In the genomic region with DNA sequence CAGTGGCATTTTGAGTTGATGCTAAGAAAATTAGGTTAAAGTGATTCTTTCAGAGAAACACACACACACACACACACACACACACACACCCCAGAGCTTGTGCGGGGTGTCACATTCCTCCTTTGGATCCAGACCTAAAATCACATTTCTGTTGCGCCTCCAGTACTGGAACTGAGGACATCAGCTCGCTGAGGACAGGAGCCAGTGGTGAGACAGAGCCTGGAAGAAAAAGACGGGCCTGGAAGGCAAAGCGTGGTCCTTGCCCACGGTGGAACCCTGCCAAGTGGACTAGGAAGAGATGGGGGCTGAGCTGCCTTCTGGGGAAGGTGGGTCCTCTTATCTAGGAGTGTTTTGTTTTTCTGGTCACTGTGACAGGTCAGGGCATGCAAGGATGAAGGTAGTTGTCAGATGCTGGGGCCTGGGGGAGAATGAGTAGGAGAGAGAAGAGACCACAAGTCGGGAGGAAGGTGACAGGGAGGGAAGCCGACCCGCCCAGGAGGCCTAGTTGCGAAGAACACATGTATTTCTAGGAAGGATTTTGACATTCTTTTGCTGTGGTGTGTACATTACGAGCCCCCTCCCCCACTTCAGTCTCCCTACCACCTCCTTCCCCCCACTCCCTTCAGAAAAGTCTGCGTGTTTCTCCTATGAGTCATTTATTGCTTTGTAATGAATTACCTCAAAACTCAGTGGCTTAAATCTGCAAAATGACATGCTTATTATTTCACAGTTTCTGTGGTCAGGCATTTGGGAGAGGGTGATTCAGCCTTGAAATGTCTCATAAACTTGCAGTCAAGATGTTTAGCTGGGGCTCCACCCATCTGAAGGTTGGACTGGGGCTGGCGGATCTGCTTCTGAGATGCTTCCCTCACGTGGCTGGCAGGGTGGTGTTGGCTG, we compare ENCODE assay signal across 8 cellular contexts. TPM values are rescaled to one million over a fixed set of nuclear protein-coding genes. Genes with fewer than 3 reads are reported as not detected.
A peak's percentile ranks its signal among the peaks of the same experiment; 100 is the strongest.
DNase-seq lines count a peak whose midpoint lies in the region; ATAC-seq and TF ChIP-seq lines count a peak whose summit lies in the region.

No MANE protein-coding gene starts in this region.

- H3K9me3 ChIP-seq in osteoblast (ENCODE audit: low read depth, low read length), result peaks cover 9% of the 10 kb centered on the region
- H3K9me3 ChIP-seq in transverse colon, result no peaks in the 10 kb centered on the region
- no peaks in the 10 kb centered on the region for H3K9me3 ChIP-seq in left ventricle myocardium inferior (replicated peaks)

- H3K36me3 ChIP-seq in osteoblast (ENCODE audit: insufficient read depth, low read length) (no peaks in the 10 kb centered on the region), transverse colon (no peaks in the 10 kb centered on the region), left ventricle myocardium inferior (no peaks in the 10 kb centered on the region)

- TF ChIP-seq POLR2A in transverse colon (IDR thresholded peaks at IDR 0.05), result no peak

- in situ Hi-C loops in transverse colon (cut with MboI; ENCODE audit: low pct_ligation_motif_present in 1 of 4, low pct_unique_long_range_greater_than_20kb in 1 of 4, low sequenced_read_pairs in 3 of 4), result loop anchor here in 2 of 4 donors (10.0 kb wide), 2 partner anchors 107 to 117 kb away; no protein-coding TSS in a partner anchor

- DNase-seq in Daoy (ENCODE audit: low read depth) (peak; percentile 98), MV-4-11 (lab: John Stamatoyannopoulos, UW) (peak; percentile 82), osteoblast (ENCODE audit: insufficient read length, low spot score, missing footprints) (peak; percentile 98), transverse colon (no peak), NCI-H82 treated with DMSO at 0.1 percent for 48 hours (lab: John Stamatoyannopoulos, UW; ENCODE audit: unreplicated experiment) (no peak), left ventricle myocardium inferior (no peak), superior temporal gyrus (ENCODE audit: extremely low spot score) (no peak)
- peak; percentile 62 for DNase-seq in activated naive CD8-positive, alpha-beta T cell treated with anti-CD3 and anti-CD28 coated beads, Interleukin-2, amount 50 U/mL, for 24 hours

- WGBS in transverse colon (ENCODE audit: low coverage in 1 of 2), 2 donors, result 47 to 64% methylated on average over 5 to 14 of the region's 14 CpGs

- peaks cover 28% of the 10 kb centered on the region for H3K4me1 Mint-ChIP-seq in activated naive CD8-positive, alpha-beta T cell treated with anti-CD3 and anti-CD28 coated beads, Interleukin-2, amount 50 U/mL, for 24 hours

- H4K20me1 ChIP-seq in osteoblast (ENCODE audit: insufficient read depth, low read length), result peaks cover 6% of the 10 kb centered on the region

- peak overlapping the region; percentile 55 for H3K27ac Mint-ChIP-seq in activated naive CD8-positive, alpha-beta T cell treated with anti-CD3 and anti-CD28 coated beads, Interleukin-2, amount 50 U/mL, for 24 hours

- intact Hi-C loops in transverse colon (cut with DNase I; ENCODE audit: low total_unique reads), result no loop called here
- intact Hi-C loops in left ventricle myocardium inferior (cut with micrococcal nuclease), result loop anchor here (10.0 kb wide), 1 partner anchor 107 kb away; no protein-coding TSS in a partner anchor

- H3K27ac ChIP-seq in osteoblast (ENCODE audit: low read depth, low read length) (peak overlapping the region; percentile 83), transverse colon (no peak overlapping the region), left ventricle myocardium inferior (replicated peaks) (no peak overlapping the region)

- H3K4me1 ChIP-seq in osteoblast (ENCODE audit: insufficient read depth, low read length) (peaks cover 14% of the 10 kb centered on the region), transverse colon (peaks cover 0 to 7% (median 4%) of the 10 kb centered on the region in 4 donors), left ventricle myocardium inferior (peaks cover 11% of the 10 kb centered on the region)

- H3K27me3 Mint-ChIP-seq in activated naive CD8-positive, alpha-beta T cell treated with anti-CD3 and anti-CD28 coated beads, Interleukin-2, amount 50 U/mL, for 24 hours, result peaks cover 41% of the 10 kb centered on the region

- peak overlapping the region; percentile 56 for H2AFZ ChIP-seq in osteoblast (ENCODE audit: low read length)

- H3K36me3 Mint-ChIP-seq in activated naive CD8-positive, alpha-beta T cell treated with anti-CD3 and anti-CD28 coated beads, Interleukin-2, amount 50 U/mL, for 24 hours (ENCODE audit: low read depth), result peaks cover 4% of the 10 kb centered on the region

- peaks cover 4% of the 10 kb centered on the region for H3K9me3 Mint-ChIP-seq in activated naive CD8-positive, alpha-beta T cell treated with anti-CD3 and anti-CD28 coated beads, Interleukin-2, amount 50 U/mL, for 24 hours

- H3K27me3 ChIP-seq in osteoblast (ENCODE audit: insufficient read depth, low read length) (peaks cover 20% of the 10 kb centered on the region), transverse colon (peaks cover 84% of the 10 kb centered on the region), left ventricle myocardium inferior (ENCODE audit: low read depth) (peaks cover 93% of the 10 kb centered on the region)

- TF ChIP-seq EP300 in transverse colon (IDR thresholded peaks at IDR 0.05; ENCODE audit: low read depth), result no peak

- peak overlapping the region; percentile 2 for H3K4me3 Mint-ChIP-seq in activated naive CD8-positive, alpha-beta T cell treated with anti-CD3 and anti-CD28 coated beads, Interleukin-2, amount 50 U/mL, for 24 hours

- no peak for TF ChIP-seq CTCF in osteoblast (IDR thresholded peaks at IDR 0.05; ENCODE audit: extremely low read depth, low read depth, low read length)
- no peak for TF ChIP-seq CTCF in transverse colon (IDR thresholded peaks at IDR 0.05)
- no peak for TF ChIP-seq CTCF in left ventricle myocardium inferior (IDR thresholded peaks at IDR 0.05; ENCODE audit: borderline replicate concordance)

- H3K4me3 ChIP-seq in osteoblast (ENCODE audit: insufficient read depth, low read length) (peak overlapping the region; percentile 12), transverse colon (no peak overlapping the region), left ventricle myocardium inferior (no peak overlapping the region)

- ATAC-seq in activated naive CD8-positive, alpha-beta T cell treated with anti-CD3 and anti-CD28 coated beads, Interleukin-2, amount 50 U/mL, for 24 hours, result peak; percentile 89

- H3K4me2 ChIP-seq in osteoblast (ENCODE audit: insufficient read depth, low read length), result peak overlapping the region; percentile 56

- H3K79me2 ChIP-seq in osteoblast (ENCODE audit: insufficient read depth, low read length), result no peaks in the 10 kb centered on the region

RNA-seq across cellular contexts. Expression of gene ELFN2, which starts 4.8 kb away (rescaled TPM):
- total RNA-seq in Daoy (2014; rRNA removed; shearing (Covaris generic)), result 2.0 and 2.3 TPM in 2 replicates
- total RNA-seq in osteoblast (under 0.01 and 0.29 TPM in 2 replicates), transverse colon (under 1 TPM in 2 of 4 donors, not detected in 2; under 0.01 TPM), left ventricle myocardium inferior (not detected)

RNA-seq across cellular contexts. Expression of gene MFNG, which starts 54.1 kb away (rescaled TPM):
- 2.4 and 3.0 TPM in 2 replicates for total RNA-seq in Daoy (2014; rRNA removed; shearing (Covaris generic))
- total RNA-seq in osteoblast (0.29 and 0.72 TPM in 2 replicates), transverse colon (10 to 100 TPM in 3 of 4 donors, 1 to 10 TPM in 1; 2.8 to 26.4 (median 15.7) TPM), left ventricle myocardium inferior (11.8 TPM)

Comparison
In these comparisons a context has a peak if more than half of its experiments do, and no peak if none do; other contexts are left out.
1. DNase-seq: peak in Daoy (single experiment), MV-4-11 (single experiment), activated naive CD8-positive, alpha-beta T cell treated with anti-CD3 and anti-CD28 coated beads, Interleukin-2, amount 50 U/mL, for 24 hours (single experiment) and osteoblast (single experiment); none in transverse colon (single experiment), NCI-H82 treated with DMSO at 0.1 percent for 48 hours (single experiment), left ventricle myocardium inferior (single experiment) and superior temporal gyrus (single experiment).